In genomic region chr1:35927472-35927871, GRCh38 we compare ENCODE assay signal across 26 cellular contexts.
"Had no signal": no experiment of that assay in that cellular context is flagged by ENCODE, and none has a peak within 500 bp of the region (broad histone marks: within the 10 kb centered on the region; RNA-seq: fewer than 3 reads in every experiment).

No MANE protein-coding gene starts in this region.

- H3K4me3 ChIP-seq: colonic mucosa, esophagus squamous epithelium, gastrocnemius medialis, heart right ventricle, left lung, lower lobe of right lung had no signal

- FAIRE-seq: endometrium, islet of Langerhans, keratinocyte had no signal

- H3K4me3 Mint-ChIP-seq: dendritic cell treated with granulocyte-macrophage colony-stimulating factor and Interleukin-4, amounts not matched to agents 40 ng/mL and 50 ng/mL, for 4 days; effector memory CD8-positive, alpha-beta T cell; endodermal cell had no signal

- DNase-seq: colonic mucosa; cortex of kidney; effector CD8-positive, alpha-beta T cell; effector memory CD8-positive, alpha-beta T cell; endodermal cell; erythroblast; esophagus squamous epithelium; foreskin fibroblast; foreskin melanocyte; gastrocnemius medialis; glutamatergic neuron; head of caudate nucleus; heart right ventricle; hippocampal formation; left cardiac atrium; left lung; left ventricle myocardium superior; lower lobe of right lung; mesenchymal stem cell; midbrain had no signal

- ATAC-seq: effector memory CD8-positive, alpha-beta T cell; esophagus mucosa; gastrocnemius medialis; heart right ventricle; left cardiac atrium; left lung; left ventricle myocardium superior; lower lobe of right lung had no signal

- H3K9me3 Mint-ChIP-seq: dendritic cell treated with granulocyte-macrophage colony-stimulating factor and Interleukin-4, amounts not matched to agents 40 ng/mL and 50 ng/mL, for 4 days; effector memory CD8-positive, alpha-beta T cell; endodermal cell had no signal

- H3K36me3 ChIP-seq: colonic mucosa, gastrocnemius medialis, lower lobe of right lung had no signal

- H3K27me3 Mint-ChIP-seq: dendritic cell treated with granulocyte-macrophage colony-stimulating factor and Interleukin-4, amounts not matched to agents 40 ng/mL and 50 ng/mL, for 4 days; effector memory CD8-positive, alpha-beta T cell had no signal

- H3K27ac ChIP-seq: colonic mucosa, epithelial cell of prostate, esophagus squamous epithelium, gastrocnemius medialis, heart right ventricle, left lung, lower lobe of right lung had no signal

- H3K27me3 ChIP-seq: colonic mucosa, esophagus squamous epithelium, gastrocnemius medialis, heart right ventricle, left lung had no signal

- H3K27ac Mint-ChIP-seq: dendritic cell treated with granulocyte-macrophage colony-stimulating factor and Interleukin-4, amounts not matched to agents 40 ng/mL and 50 ng/mL, for 4 days; endodermal cell had no signal

- H3K9me3 ChIP-seq: colonic mucosa, esophagus squamous epithelium, gastrocnemius medialis, heart right ventricle, left lung, lower lobe of right lung had no signal
